ENCODE assay signal across 1 cellular context in genomic region chr17:74357466-74357809, GRCh38.
TF ChIP-seq lines count a peak whose summit lies in the region.

No MANE protein-coding gene starts in this region.

TF ChIP-seq in IMR-90, 13 proteins besides CTCF, POLR2A, EP300 and RAD21 (continued from another document):
- TF ChIP-seq ELK1 (IDR thresholded peaks at IDR 0.05; ENCODE audit: borderline replicate concordance, low read depth, low read length) (no peak), CHD1 (IDR thresholded peaks at IDR 0.05; ENCODE audit: low read depth, low read length) (no peak), RFX5 (IDR thresholded peaks at IDR 0.05; ENCODE audit: low read depth, low read length) (no peak), MAZ (IDR thresholded peaks at IDR 0.05; ENCODE audit: borderline replicate concordance, low read depth, low read length) (no peak)
